ENCODE assay signal across 10 cellular contexts in genomic region chr21:14235101-14235500, GRCh38. TPM values are rescaled to one million over a fixed set of nuclear protein-coding genes. Genes with fewer than 3 reads are reported as not detected.
"Had no signal": no experiment of that assay in that cellular context is flagged by ENCODE, and none has a peak within 500 bp of the region (broad histone marks: within the 10 kb centered on the region; RNA-seq: fewer than 3 reads in every experiment).

No MANE protein-coding gene starts in this region.

- H3K27ac Mint-ChIP-seq: IgD-negative memory B cell had no signal

- FAIRE-seq: HepG2, HTR-8/SVneo had no signal

- H3K27me3 Mint-ChIP-seq: IgD-negative memory B cell had no signal

- H3K36me3 Mint-ChIP-seq: IgD-negative memory B cell had no signal

- H3K4me2 ChIP-seq: KMS-11 had no signal

- H3K9ac ChIP-seq: KMS-11 had no signal

- H3K4me1 Mint-ChIP-seq: IgD-negative memory B cell had no signal

- DNase-seq: IMR-90, KBM-7, KG1 had no signal

- H3K4me3 Mint-ChIP-seq: IgD-negative memory B cell had no signal

- H3K27ac ChIP-seq: HL-60, KMS-11 had no signal

- ATAC-seq: HepG2 had no signal

RNA-seq across cellular contexts. Expression of gene RBM11, which starts 19.1 kb away (rescaled TPM):
- total RNA-seq: HT-29 had no signal

RNA-seq across cellular contexts. Expression of gene LIPI, which starts 24.3 kb away (rescaled TPM):
- total RNA-seq: HepG2, HT-29, HT1080, IMR-90 had no signal
- polyA plus RNA-seq: HepG2, IgD-negative memory B cell, IMR-90 had no signal
